9 cellular contexts compared by ENCODE assay signal in the genomic region with DNA sequence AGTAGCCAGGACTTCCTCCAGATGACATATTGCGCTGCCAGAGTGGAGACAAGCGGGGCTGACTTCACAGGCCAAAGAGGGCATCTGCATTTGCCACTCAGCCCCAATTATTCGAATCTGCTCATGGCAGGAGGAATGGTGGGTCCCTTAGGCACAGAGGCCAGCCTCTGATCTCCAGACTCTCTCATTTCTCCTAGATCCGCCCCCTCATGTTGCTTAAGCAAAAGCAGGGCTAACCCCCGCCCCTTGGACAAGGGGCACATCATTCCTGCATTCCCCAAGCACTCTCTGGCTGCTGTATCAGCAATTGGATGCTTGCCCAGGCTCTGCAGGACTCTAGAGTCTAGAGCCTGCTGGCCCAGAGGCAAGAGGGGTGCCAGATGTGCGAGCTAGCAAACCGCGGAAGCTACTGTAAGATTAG.
DNase-seq lines count a peak whose midpoint lies in the region; TF ChIP-seq lines count a peak whose summit lies in the region.
"Had no signal": no experiment of that assay in that cellular context is flagged by ENCODE, and none has a peak within 500 bp of the region (broad histone marks: within the 10 kb centered on the region; RNA-seq: fewer than 3 reads in every experiment).

No MANE protein-coding gene starts in this region.

- CTCF ChIA-PET in RWPE1 (lab: Yijun Ruan, JAX) = no interaction called here

- H3K4me1 Mint-ChIP-seq in chondrocyte (ENCODE audit: low read depth) = peaks cover 31% of the 10 kb centered on the region

- H3K9me3 Mint-ChIP-seq in chondrocyte (ENCODE audit: low read depth) = no peaks in the 10 kb centered on the region

- H3K27ac ChIP-seq in RWPE1 = no peak overlapping the region

- H3K36me3 Mint-ChIP-seq in chondrocyte (ENCODE audit: low read depth) = no peaks in the 10 kb centered on the region

- H3K27ac Mint-ChIP-seq in chondrocyte (ENCODE audit: unreplicated experiment) = peak overlapping the region; percentile 23

- H3K27me3 Mint-ChIP-seq in chondrocyte (ENCODE audit: low read depth) = no peaks in the 10 kb centered on the region

- DNase-seq in AG08395 (ENCODE audit: low spot score) = peak; percentile 92
- peak; percentile 53 for DNase-seq in NCI-H128 (lab: John Stamatoyannopoulos, UW; ENCODE audit: unreplicated experiment)
- DNase-seq in chondrocyte (ENCODE audit: low spot score) = no peak
- peak; percentile 74 for DNase-seq in mucosa of gallbladder (ENCODE audit: low spot score)
- no peak for DNase-seq in GM10266 (ENCODE audit: extremely low spot score)
- no peak for DNase-seq in RWPE1 (ENCODE audit: low spot score)
- no peak for DNase-seq in activated gamma-delta T cell treated with Interleukin-2 at 50 U/mL for 16 hours
- DNase-seq in NOMO-1 treated with DMSO at 0.1 percent for 48 hours (lab: John Stamatoyannopoulos, UW; ENCODE audit: unreplicated experiment) = no peak
- DNase-seq: activated T-cell treated with anti-CD3 and anti-CD28 coated beads, Interleukin-2, amount 50 U/mL, for 1 hour had no signal

- TF ChIP-seq CTCF in chondrocyte (IDR thresholded peaks at IDR 0.05) (no peak), GM10266 (IDR thresholded peaks at IDR 0.05; ENCODE audit: control insufficient read depth, insufficient read depth, low read depth, missing control alignments) (no peak), RWPE1 (conservative IDR thresholded peaks at IDR 0.05; ENCODE audit: low read depth) (no peak)

- no peak overlapping the region for H3K4me3 Mint-ChIP-seq in chondrocyte (ENCODE audit: unreplicated experiment)

- POLR2A ChIA-PET in RWPE1 (lab: Yijun Ruan, JAX; ENCODE audit: low non-redundant PET) = no interaction called here

Comparison
In these comparisons a context has a peak if more than half of its experiments do, and no peak if none do; other contexts are left out.
1. DNase-seq: peak in AG08395 (single experiment), NCI-H128 (single experiment) and mucosa of gallbladder (single experiment); none in chondrocyte (single experiment), GM10266 (single experiment), RWPE1 (single experiment), activated gamma-delta T cell treated with Interleukin-2 at 50 U/mL for 16 hours (single experiment) and NOMO-1 treated with DMSO at 0.1 percent for 48 hours (single experiment).